21 cellular contexts compared by ENCODE assay signal in genomic region chr18:26700201-26700600, GRCh38.
A peak's percentile ranks its signal among the peaks of the same experiment; 100 is the strongest.
DNase-seq lines count a peak whose midpoint lies in the region; ATAC-seq and TF ChIP-seq lines count a peak whose summit lies in the region.
"Had no signal": no experiment of that assay in that cellular context is flagged by ENCODE, and none has a peak within 500 bp of the region (broad histone marks: within the 10 kb centered on the region; RNA-seq: fewer than 3 reads in every experiment).

No MANE protein-coding gene starts in this region.

- intact Hi-C loops in right lobe of liver (cut with DNase I): no loop called here
- intact Hi-C loops in left cardiac atrium (cut with DNase I): no loop called here

- DNase-seq in NOMO-1 treated with DMSO at 0.1 percent for 48 hours (lab: John Stamatoyannopoulos, UW; ENCODE audit: unreplicated experiment) (peak; percentile 61), right lobe of liver (no peak), left cardiac atrium (no peak)
- DNase-seq: activated CD4-positive, alpha-beta T cell treated with anti-CD3 and anti-CD28 coated beads, Interleukin-2, amount 50 U/mL, for 4 hours; activated gamma-delta T cell; CD8-positive, alpha-beta memory T cell; effector memory CD4-positive, alpha-beta T cell; GF-D8; hypothalamus; KG1; NCI-H1092 treated with DMSO at 0.1 percent for 48 hours; NCI-H1930; SJCRH30; stimulated activated CD4-positive, alpha-beta T cell treated with anti-CD3 and anti-CD28 coated beads, Interleukin-1b, Interleukin-23, amount 100 ng/mL, for 48 hours; WERI-Rb-1 had no signal

- H3K4me1 ChIP-seq in neutrophil (ENCODE audit: control insufficient read depth in 1 of 2, insufficient read depth in 1 of 2, low read depth in 1 of 2, low read length in 1 of 2): peaks cover 50 to 55% of the 10 kb centered on the region in 2 experiments
- H3K4me1 ChIP-seq in right lobe of liver: no peaks in the 10 kb centered on the region
- H3K4me1 ChIP-seq: SJCRH30, suprapubic skin had no signal

- H3K4me3 ChIP-seq in neutrophil (ENCODE audit: low read depth in 1 of 2, low read length in 1 of 2) (no peak overlapping the region), right lobe of liver (no peak overlapping the region)
- H3K4me3 ChIP-seq: SJCRH30, suprapubic skin had no signal

- TF ChIP-seq POLR2A in right lobe of liver (IDR thresholded peaks at IDR 0.05): no peak

- no peak for TF ChIP-seq CTCF in neutrophil (IDR thresholded peaks at IDR 0.05)
- no peak for TF ChIP-seq CTCF in right lobe of liver (IDR thresholded peaks at IDR 0.05)

- H3K36me3 ChIP-seq in neutrophil: no peaks in the 10 kb centered on the region
- no peaks in the 10 kb centered on the region for H3K36me3 ChIP-seq in right lobe of liver
- H3K36me3 ChIP-seq: SJCRH30, suprapubic skin, WERI-Rb-1 had no signal

- H3K27ac ChIP-seq in neutrophil (peak overlapping the region; percentile 40), right lobe of liver (no peak overlapping the region)
- H3K27ac ChIP-seq: SJCRH30, suprapubic skin, WERI-Rb-1 had no signal

- ATAC-seq in GM18499 (IDR thresholded peaks at IDR 0.05; ENCODE audit: insufficient read depth, unreplicated experiment) (peak; percentile 42), HG02885 (IDR thresholded peaks at IDR 0.05; ENCODE audit: poor library complexity, unreplicated experiment) (peak; percentile 71), right lobe of liver (no peak), left cardiac atrium (no peak), HG03280 (IDR thresholded peaks at IDR 0.05; ENCODE audit: unreplicated experiment) (no peak)
- ATAC-seq: esophagus mucosa had no signal

- H3K9me3 ChIP-seq in neutrophil: no peaks in the 10 kb centered on the region
- H3K9me3 ChIP-seq in right lobe of liver: no peaks in the 10 kb centered on the region
- H3K9me3 ChIP-seq: SJCRH30, suprapubic skin had no signal

- H3K27me3 ChIP-seq in neutrophil (no peaks in the 10 kb centered on the region), right lobe of liver (no peaks in the 10 kb centered on the region)
- H3K27me3 ChIP-seq: SJCRH30, suprapubic skin had no signal

Comparison
In these comparisons a context has a peak if more than half of its experiments do, and no peak if none do; other contexts are left out.
1. ATAC-seq: peak in GM18499 (single experiment) and HG02885 (single experiment); none in right lobe of liver (0 of 4), left cardiac atrium (0 of 2) and HG03280 (single experiment).